Comparison of ENCODE assay signal across 29 cellular contexts in genomic region chr1:97034651-97035050, GRCh38.
"Had no signal": no experiment of that assay in that cellular context is flagged by ENCODE, and none has a peak within 500 bp of the region (broad histone marks: within the 10 kb centered on the region; RNA-seq: fewer than 3 reads in every experiment).

No MANE protein-coding gene starts in this region.

- H3K27ac Mint-ChIP-seq: activated CD4-positive, alpha-beta memory T cell treated with anti-CD3 and anti-CD28 coated beads for 36 hours; activated CD4-positive, alpha-beta T cell treated with anti-CD3 and anti-CD28 coated beads, Interleukin-2, amount 10 ng/mL, durations not matched to agents 7 days and 5 days; activated naive CD8-positive, alpha-beta T cell treated with anti-CD3 and anti-CD28 coated beads, Interleukin-2, amount 10 ng/mL, durations not matched to agents 7 days and 5 days; activated T-helper 2 cell treated with anti-CD3 and anti-CD28 coated beads, Interferon-gamma antibody, Interleukin-2, Interleukin-4, amounts not matched to agents 10 μg/mL and 5 μg/mL and 100 μg/mL, durations not matched to agents 14 hours and 24 hours and 36 hours had no signal

- ATAC-seq: body of pancreas, Panc1 had no signal

- H3K4me1 ChIP-seq: adrenal gland, body of pancreas, SJSA1 had no signal

- H3K36me3 Mint-ChIP-seq: activated CD4-positive, alpha-beta memory T cell treated with anti-CD3 and anti-CD28 coated beads for 36 hours; activated naive CD8-positive, alpha-beta T cell treated with anti-CD3 and anti-CD28 coated beads, Interleukin-2, amount 10 ng/mL, durations not matched to agents 7 days and 5 days had no signal

- H3K27ac ChIP-seq: adrenal gland, body of pancreas, coronary artery, RWPE1, SJSA1, VCaP had no signal

- H3K9me3 ChIP-seq: adrenal gland, body of pancreas, SJSA1 had no signal

- H3K9me3 Mint-ChIP-seq: activated CD4-positive, alpha-beta T cell treated with anti-CD3 and anti-CD28 coated beads, Interleukin-2, amount 10 ng/mL, durations not matched to agents 7 days and 5 days; activated naive CD8-positive, alpha-beta T cell treated with anti-CD3 and anti-CD28 coated beads, Interleukin-2, amount 10 ng/mL, durations not matched to agents 7 days and 5 days; activated T-helper 2 cell treated with anti-CD3 and anti-CD28 coated beads, Interferon-gamma antibody, Interleukin-2, Interleukin-4, amounts not matched to agents 10 μg/mL and 5 μg/mL and 100 μg/mL, durations not matched to agents 14 hours and 24 hours and 36 hours had no signal

- H3K4me3 Mint-ChIP-seq: activated CD4-positive, alpha-beta memory T cell treated with anti-CD3 and anti-CD28 coated beads for 36 hours; activated CD4-positive, alpha-beta T cell treated with anti-CD3 and anti-CD28 coated beads, Interleukin-2, amount 10 ng/mL, durations not matched to agents 7 days and 5 days; activated naive CD8-positive, alpha-beta T cell treated with anti-CD3 and anti-CD28 coated beads, Interleukin-2, amount 10 ng/mL, durations not matched to agents 7 days and 5 days had no signal

- H3K27me3 ChIP-seq: adrenal gland, body of pancreas, SJSA1 had no signal

- H3K27me3 Mint-ChIP-seq: activated CD4-positive, alpha-beta memory T cell treated with anti-CD3 and anti-CD28 coated beads for 36 hours had no signal

- DNase-seq: activated CD4-positive, alpha-beta memory T cell treated with anti-CD3 and anti-CD28 coated beads for 36 hours; activated CD4-positive, alpha-beta T cell treated with anti-CD3 and anti-CD28 coated beads, Interleukin-2, amount 10 ng/mL, durations not matched to agents 7 days and 5 days; activated CD4-positive, CD25-positive, alpha-beta regulatory T cell; activated CD8-positive, alpha-beta memory T cell treated with anti-CD3 and anti-CD28 coated beads for 24 hours; activated naive CD4-positive, alpha-beta T cell treated with anti-CD3 and anti-CD28 coated beads, Interleukin-2, amount 50 U/mL, for 16 hours; activated naive CD8-positive, alpha-beta T cell treated with anti-CD3 and anti-CD28 coated beads, Interleukin-2, amount 10 ng/mL, durations not matched to agents 7 days and 5 days; activated T-cell treated with anti-CD3 and anti-CD28 coated beads, Interleukin-2, amount 50 U/mL, for 48 hours; adrenal gland; aorta; body of pancreas; central memory CD4-positive, alpha-beta T cell; NCI-H146; NCI-H187 treated with DMSO at 0.1 percent for 48 hours; NCI-H2081 treated with DMSO at 0.1 percent for 48 hours; NCI-H2171; NCI-H2227 treated with DMSO at 0.1 percent for 48 hours; NCI-H526; NCI-H82; Right ventricle myocardium superior; T-helper 2 cell; T1000 had no signal

- H3K4me3 ChIP-seq: adrenal gland, body of pancreas, coronary artery, SJSA1 had no signal

- H3K4me1 Mint-ChIP-seq: activated CD4-positive, alpha-beta T cell treated with anti-CD3 and anti-CD28 coated beads, Interleukin-2, amount 10 ng/mL, durations not matched to agents 7 days and 5 days; activated naive CD8-positive, alpha-beta T cell treated with anti-CD3 and anti-CD28 coated beads, Interleukin-2, amount 10 ng/mL, durations not matched to agents 7 days and 5 days had no signal

- H3K36me3 ChIP-seq: adrenal gland, SJSA1 had no signal

- FAIRE-seq: bronchial epithelial cell, TTC549 had no signal
